1 cellular context compared by ENCODE assay signal in genomic region chr16:28951410-28951943, GRCh38.
TF ChIP-seq lines count a peak whose summit lies in the region.

No MANE protein-coding gene starts in this region.

TF ChIP-seq in SK-N-SH, 30 proteins besides CTCF, POLR2A, EP300 and RAD21 (continued from another document):
- TF ChIP-seq POLR2AphosphoS5 (IDR thresholded peaks at IDR 0.05; ENCODE audit: low read depth, low read length) (no peak), USF1 (IDR thresholded peaks at IDR 0.05; ENCODE audit: borderline replicate concordance, low read depth) (no peak), YY1 (IDR thresholded peaks at IDR 0.05; ENCODE audit: low read depth) (no peak), GATA2 (CRISPR knock-in tag; IDR thresholded peaks at IDR 0.05) (no peak), JUND (IDR thresholded peaks at IDR 0.05) (no peak), REST (IDR thresholded peaks at IDR 0.05; ENCODE audit: low read depth, low read length) (no peak), PBX3 (IDR thresholded peaks at IDR 0.05) (no peak), EZH2phosphoT487 (IDR thresholded peaks at IDR 0.05; ENCODE audit: borderline replicate concordance, low read depth) (no peak), FOXM1 (IDR thresholded peaks at IDR 0.05; ENCODE audit: low read depth) (no peak), SIN3A (IDR thresholded peaks at IDR 0.05; ENCODE audit: borderline replicate concordance, low read depth, low read length) (no peak), SMC3 (IDR thresholded peaks at IDR 0.05; ENCODE audit: low read depth, low read length) (no peak), IRF3 (IDR thresholded peaks at IDR 0.05; ENCODE audit: low read depth, low read length) (no peak), TAF1 (IDR thresholded peaks at IDR 0.05; ENCODE audit: borderline replicate concordance, low read depth, low read length) (no peak), ELF1 (IDR thresholded peaks at IDR 0.05) (no peak)
TF ChIP-seq in SK-N-SH: peak in this region for 0.
